29 cellular contexts compared by ENCODE assay signal in the genomic region with DNA sequence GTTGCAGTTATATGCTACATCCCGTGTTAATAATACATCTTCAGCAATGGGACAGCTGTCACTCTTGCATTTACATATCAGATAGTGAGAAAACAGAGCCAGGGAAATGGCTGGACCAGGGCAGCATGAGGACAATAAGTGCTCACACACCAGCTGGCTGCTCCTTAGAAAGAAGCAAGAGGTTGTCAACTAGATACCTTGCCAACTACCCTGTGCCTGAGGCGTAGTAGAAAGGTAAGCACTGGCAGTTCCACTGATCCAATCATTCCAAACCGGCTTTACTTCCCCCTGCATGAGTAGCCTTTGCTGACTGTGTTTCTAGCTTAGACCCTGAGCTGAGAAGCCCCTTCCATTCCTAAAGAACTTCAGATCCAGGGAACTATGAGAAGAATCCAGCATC. TPM values are rescaled to one million over a fixed set of nuclear protein-coding genes. Genes with fewer than 3 reads are reported as not detected.
"Had no signal": no experiment of that assay in that cellular context is flagged by ENCODE, and none has a peak within 500 bp of the region (broad histone marks: within the 10 kb centered on the region; RNA-seq: fewer than 3 reads in every experiment).

No MANE protein-coding gene starts in this region.

- H3K27me3 ChIP-seq: left lung, neural progenitor cell, neutrophil, right atrium auricular region, uterus had no signal

- H3K4me3 ChIP-seq: left lung, lower lobe of right lung, neural progenitor cell, right atrium auricular region, right lobe of liver, smooth muscle cell, tibial nerve, uterus had no signal

- H3K27ac ChIP-seq: left lung, lower lobe of right lung, neural progenitor cell, neutrophil, parathyroid adenoma, right atrium auricular region, right lobe of liver, tibial nerve, uterus had no signal

- H3K9me3 ChIP-seq: left lung, lower lobe of right lung, neutrophil, right atrium auricular region, right lobe of liver, tibial nerve, uterus had no signal

- H3K9ac ChIP-seq: neural progenitor cell, parathyroid adenoma had no signal

- H3K4me1 ChIP-seq: left lung, lower lobe of right lung, neural progenitor cell, parathyroid adenoma, right atrium auricular region, right lobe of liver, tibial nerve, uterus had no signal

- H3K36me3 ChIP-seq: left lung, lower lobe of right lung, neural progenitor cell, neutrophil, right atrium auricular region, right lobe of liver, tibial nerve, uterus had no signal

- H3K79me2 ChIP-seq: parathyroid adenoma had no signal

- DNase-seq: hypothalamus; immature natural killer cell; kidney; left colon; left lung; lower lobe of right lung; mesendoderm; naive B cell; natural killer cell; nephron progenitor cell; occipital lobe; right lobe of liver; stimulated activated CD4-positive, alpha-beta T cell treated with anti-CD3 and anti-CD28 coated beads, Interleukin-1b, Interleukin-23, amount 100 ng/mL, for 48 hours; stimulated activated CD4-positive, alpha-beta T cell treated with anti-CD3 and anti-CD28 coated beads, Interleukin-2, amount 100 ng/mL, for 48 hours; stimulated activated CD4-positive, alpha-beta T cell treated with anti-CD3 and anti-CD28 coated beads, Interleukin-4, amount 100 ng/mL, for 4 hours; stimulated activated CD8-positive, alpha-beta memory T cell treated with anti-CD3 and anti-CD28 coated beads, Interleukin-4, amount 100 ng/mL, for 48 hours; stimulated activated naive CD4-positive, alpha-beta T cell treated with Interleukin-2 at 50 U/mL for 16 hours; stimulated activated naive CD8-positive, alpha-beta T cell treated with anti-CD3 and anti-CD28 coated beads, Interleukin-15, amount 100 ng/mL, for 72 hours; substantia nigra; uterus had no signal

- ATAC-seq: left colon; left lung; lower lobe of right lung; natural killer cell; right lobe of liver; stimulated activated memory B cell treated with anti-CD40 and anti-IgM and Interleukin-4, amounts not matched to agents 10 μg/mL and 1 μg/mL and 100 μg/mL, for 72 hours; stimulated activated naive CD8-positive, alpha-beta T cell treated with anti-CD3 and anti-CD28 coated beads, Interleukin-15, amount 100 ng/mL, for 72 hours had no signal

- H3K4me2 ChIP-seq: neural progenitor cell, smooth muscle cell had no signal

- H2AFZ ChIP-seq: neural progenitor cell, parathyroid adenoma had no signal

RNA-seq across cellular contexts. Expression of a gene that starts 52.2 kb away (rescaled TPM):
- total RNA-seq: natural killer cell, osteocyte, pulmonary artery endothelial cell had no signal
- polyA plus RNA-seq: immature natural killer cell had no signal
